In the genomic region with DNA sequence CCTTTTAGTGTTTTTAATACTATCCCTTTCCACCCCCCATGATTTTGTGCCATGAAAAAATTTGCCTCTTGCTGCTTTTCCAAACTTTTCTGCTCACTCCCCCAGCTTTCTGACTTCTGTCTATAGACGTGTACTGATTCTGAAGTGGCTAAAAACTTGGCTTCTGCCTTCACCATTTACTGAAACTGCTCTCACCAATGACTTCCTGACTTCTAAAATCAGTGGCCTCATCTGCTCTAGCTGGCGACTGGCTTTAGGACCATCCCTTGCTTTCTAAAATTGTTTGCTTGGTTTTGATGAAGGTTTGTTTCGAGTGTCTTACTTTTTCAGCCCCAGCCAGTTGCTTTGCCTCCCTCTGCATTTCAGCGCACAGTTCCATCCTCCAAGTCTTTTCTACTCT, we compare ENCODE assay signal across 3 cellular contexts.
TF ChIP-seq lines count a peak whose summit lies in the region.

No MANE protein-coding gene starts in this region.

TF ChIP-seq in GM23338, 12 proteins besides CTCF, POLR2A, EP300 and RAD21 (continues in another document):
- TF ChIP-seq ZNF114 (CRISPR knock-in tag; IDR thresholded peaks at IDR 0.05): no peak
- TF ChIP-seq, protein P1, sequence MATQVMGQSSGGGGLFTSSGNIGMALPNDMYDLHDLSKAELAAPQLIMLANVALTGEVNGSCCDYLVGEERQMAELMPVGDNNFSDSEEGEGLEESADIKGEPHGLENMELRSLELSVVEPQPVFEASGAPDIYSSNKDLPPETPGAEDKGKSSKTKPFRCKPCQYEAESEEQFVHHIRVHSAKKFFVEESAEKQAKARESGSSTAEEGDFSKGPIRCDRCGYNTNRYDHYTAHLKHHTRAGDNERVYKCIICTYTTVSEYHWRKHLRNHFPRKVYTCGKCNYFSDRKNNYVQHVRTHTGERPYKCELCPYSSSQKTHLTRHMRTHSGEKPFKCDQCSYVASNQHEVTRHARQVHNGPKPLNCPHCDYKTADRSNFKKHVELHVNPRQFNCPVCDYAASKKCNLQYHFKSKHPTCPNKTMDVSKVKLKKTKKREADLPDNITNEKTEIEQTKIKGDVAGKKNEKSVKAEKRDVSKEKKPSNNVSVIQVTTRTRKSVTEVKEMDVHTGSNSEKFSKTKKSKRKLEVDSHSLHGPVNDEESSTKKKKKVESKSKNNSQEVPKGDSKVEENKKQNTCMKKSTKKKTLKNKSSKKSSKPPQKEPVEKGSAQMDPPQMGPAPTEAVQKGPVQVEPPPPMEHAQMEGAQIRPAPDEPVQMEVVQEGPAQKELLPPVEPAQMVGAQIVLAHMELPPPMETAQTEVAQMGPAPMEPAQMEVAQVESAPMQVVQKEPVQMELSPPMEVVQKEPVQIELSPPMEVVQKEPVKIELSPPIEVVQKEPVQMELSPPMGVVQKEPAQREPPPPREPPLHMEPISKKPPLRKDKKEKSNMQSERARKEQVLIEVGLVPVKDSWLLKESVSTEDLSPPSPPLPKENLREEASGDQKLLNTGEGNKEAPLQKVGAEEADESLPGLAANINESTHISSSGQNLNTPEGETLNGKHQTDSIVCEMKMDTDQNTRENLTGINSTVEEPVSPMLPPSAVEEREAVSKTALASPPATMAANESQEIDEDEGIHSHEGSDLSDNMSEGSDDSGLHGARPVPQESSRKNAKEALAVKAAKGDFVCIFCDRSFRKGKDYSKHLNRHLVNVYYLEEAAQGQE (IDR thresholded peaks at IDR 0.05; ENCODE audit: unreplicated experiment): no peak
- no peak for TF ChIP-seq POLR2AphosphoS5 (IDR thresholded peaks at IDR 0.05; ENCODE audit: low read depth)
- no peak for TF ChIP-seq EZH2phosphoT487 (IDR thresholded peaks at IDR 0.05; ENCODE audit: unreplicated experiment)

TF ChIP-seq in GM12878, 131 proteins besides CTCF, POLR2A, EP300 and RAD21:
- no peak for TF ChIP-seq RFX5 (IDR thresholded peaks at IDR 0.05; ENCODE audit: low read depth, low read length)
- TF ChIP-seq EGR1 (IDR thresholded peaks at IDR 0.05; ENCODE audit: borderline replicate concordance in 1 of 2, low read depth in 2 of 2, low read length in 2 of 2): no peak
- TF ChIP-seq BACH1 (IDR thresholded peaks at IDR 0.05; ENCODE audit: borderline replicate concordance): no peak
- TF ChIP-seq, protein P2, sequence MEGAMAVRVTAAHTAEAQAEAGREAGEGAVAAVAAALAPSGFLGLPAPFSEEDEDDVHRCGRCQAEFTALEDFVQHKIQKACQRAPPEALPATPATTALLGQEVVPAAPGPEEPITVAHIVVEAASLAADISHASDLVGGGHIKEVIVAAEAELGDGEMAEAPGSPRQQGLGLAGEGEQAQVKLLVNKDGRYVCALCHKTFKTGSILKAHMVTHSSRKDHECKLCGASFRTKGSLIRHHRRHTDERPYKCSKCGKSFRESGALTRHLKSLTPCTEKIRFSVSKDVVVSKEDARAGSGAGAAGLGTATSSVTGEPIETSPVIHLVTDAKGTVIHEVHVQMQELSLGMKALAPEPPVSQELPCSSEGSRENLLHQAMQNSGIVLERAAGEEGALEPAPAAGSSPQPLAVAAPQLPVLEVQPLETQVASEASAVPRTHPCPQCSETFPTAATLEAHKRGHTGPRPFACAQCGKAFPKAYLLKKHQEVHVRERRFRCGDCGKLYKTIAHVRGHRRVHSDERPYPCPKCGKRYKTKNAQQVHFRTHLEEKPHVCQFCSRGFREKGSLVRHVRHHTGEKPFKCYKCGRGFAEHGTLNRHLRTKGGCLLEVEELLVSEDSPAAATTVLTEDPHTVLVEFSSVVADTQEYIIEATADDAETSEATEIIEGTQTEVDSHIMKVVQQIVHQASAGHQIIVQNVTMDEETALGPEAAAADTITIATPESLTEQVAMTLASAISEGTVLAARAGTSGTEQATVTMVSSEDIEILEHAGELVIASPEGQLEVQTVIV (IDR thresholded peaks at IDR 0.05; ENCODE audit: borderline replicate concordance, partially characterized antibody): no peak
- TF ChIP-seq, protein P3, sequence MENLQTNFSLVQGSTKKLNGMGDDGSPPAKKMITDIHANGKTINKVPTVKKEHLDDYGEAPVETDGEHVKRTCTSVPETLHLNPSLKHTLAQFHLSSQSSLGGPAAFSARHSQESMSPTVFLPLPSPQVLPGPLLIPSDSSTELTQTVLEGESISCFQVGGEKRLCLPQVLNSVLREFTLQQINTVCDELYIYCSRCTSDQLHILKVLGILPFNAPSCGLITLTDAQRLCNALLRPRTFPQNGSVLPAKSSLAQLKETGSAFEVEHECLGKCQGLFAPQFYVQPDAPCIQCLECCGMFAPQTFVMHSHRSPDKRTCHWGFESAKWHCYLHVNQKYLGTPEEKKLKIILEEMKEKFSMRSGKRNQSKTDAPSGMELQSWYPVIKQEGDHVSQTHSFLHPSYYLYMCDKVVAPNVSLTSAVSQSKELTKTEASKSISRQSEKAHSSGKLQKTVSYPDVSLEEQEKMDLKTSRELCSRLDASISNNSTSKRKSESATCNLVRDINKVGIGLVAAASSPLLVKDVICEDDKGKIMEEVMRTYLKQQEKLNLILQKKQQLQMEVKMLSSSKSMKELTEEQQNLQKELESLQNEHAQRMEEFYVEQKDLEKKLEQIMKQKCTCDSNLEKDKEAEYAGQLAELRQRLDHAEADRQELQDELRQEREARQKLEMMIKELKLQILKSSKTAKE (IDR thresholded peaks at IDR 0.05; ENCODE audit: low read depth, poor library complexity, severe bottlenecking): no peak
- no peak for TF ChIP-seq ATF7 (IDR thresholded peaks at IDR 0.05; ENCODE audit: low read depth)
- TF ChIP-seq PAX5 (IDR thresholded peaks at IDR 0.05; ENCODE audit: borderline replicate concordance, low read depth, low read length): no peak

TF ChIP-seq in H1, 55 proteins besides CTCF, POLR2A, EP300 and RAD21:
- no peak for TF ChIP-seq MAFK (IDR thresholded peaks at IDR 0.05; ENCODE audit: low read depth, low read length)
